ENCODE assay signal across 8 cellular contexts in genomic region chr16:89602273-89602951, GRCh38. TPM values are rescaled to one million over a fixed set of nuclear protein-coding genes. Genes with fewer than 3 reads are reported as not detected.
DNase-seq lines count a peak whose midpoint lies in the region; ATAC-seq and TF ChIP-seq lines count a peak whose summit lies in the region.

No MANE protein-coding gene starts in this region.

- peak; percentile 72 for DNase-seq in AG04450 (ENCODE audit: low read depth, low spot score)
- peak in 3 of 5 experiments; percentile 50 to 58 (median 52) for DNase-seq in T-helper 2 cell
- peak; percentile 93 for DNase-seq in amniotic epithelial cell (ENCODE audit: low read depth)
- DNase-seq in left colon, result no peak
- peak; percentile 68 for DNase-seq in stimulated activated CD8-positive, alpha-beta memory T cell treated with anti-CD3 and anti-CD28 coated beads, Interleukin-12 subunit alpha, Interleukin-12 subunit beta, amount 100 ng/mL, for 4 hours (ENCODE audit: low read depth)

- H3K27ac ChIP-seq in AG04450 (ENCODE audit: low read depth, low read length) (peak overlapping the region; percentile 77), HEK293 (ENCODE audit: extremely low read depth, low read depth, low read length) (no peak overlapping the region)

- no peaks in the 10 kb centered on the region; the same call in 1 of the 2 replicates for H3K9me3 ChIP-seq in AG04450 (ENCODE audit: control insufficient read depth, insufficient read depth, low read length)
- H3K9me3 ChIP-seq in HEK293 (ENCODE audit: control insufficient read depth, insufficient read depth, low read depth, low read length), result no peaks in the 10 kb centered on the region

- CTCF ChIA-PET in AG04450 (lab: Charles Lee), result interaction anchor here (0.7 kb wide), 1 partner anchor 14 kb away, joined by 3 read pairs; no protein-coding TSS in a partner anchor
- CTCF ChIA-PET in HEK293 (lab: Yijun Ruan, JAX), result interaction anchor here (0.6 to 1.6 kb wide), 3 partner anchors 12 to 435 kb away, joined by 3 to 4 read pairs (median 3); no protein-coding TSS in a partner anchor

- no peaks in the 10 kb centered on the region for H3K36me3 ChIP-seq in HEK293 (ENCODE audit: control insufficient read depth in 2 of 2, insufficient read depth in 1 of 2, low read length in 2 of 2)

- POLR2A ChIA-PET in AG04450 (lab: Yijun Ruan, JAX) (interaction anchor here (0.6 to 1.9 kb wide), 6 partner anchors 13 to 38 kb away, joined by 3 to 17 read pairs (median 4); partner anchors contain the start of gene CPNE7), HEK293 (lab: Yijun Ruan, JAX) (interaction anchor here (0.8 to 1.7 kb wide), 3 partner anchors 37 to 98 kb away, joined by 4 read pairs; partner anchors contain the start of gene CDK10)

- TF ChIP-seq CTCF in AG04450 (IDR thresholded peaks at IDR 0.05; ENCODE audit: low read depth, low read length) (0 out of 2 replicates have a peak, but pooled peaks have one; percentile 12), HEK293 (tag by site-specific recombination; IDR thresholded peaks at IDR 0.05) (no peak)

- H3K4me3 ChIP-seq in AG04450 (ENCODE audit: low read depth, low read length), result peak overlapping the region; percentile 22
- no peak overlapping the region; the same call in 1 of the 2 replicates for H3K4me3 ChIP-seq in HEK293 (ENCODE audit: low read depth, low read length)

- no peaks in the 10 kb centered on the region for H3K4me1 ChIP-seq in HEK293 (ENCODE audit: control insufficient read depth, insufficient read depth, low read length)

- intact Hi-C loops in left colon (cut with DNase I, micrococcal nuclease), result no loop called here

- ATAC-seq in left colon, result peak; percentile 33
- no peak for ATAC-seq in HG03442 (IDR thresholded peaks at IDR 0.05; ENCODE audit: unreplicated experiment)
- no peak for ATAC-seq in GM18520 (IDR thresholded peaks at IDR 0.05; ENCODE audit: unreplicated experiment)

- H3K27me3 ChIP-seq in AG04450 (ENCODE audit: control insufficient read depth, insufficient read depth, low read length), result no peaks in the 10 kb centered on the region

TF ChIP-seq in HEK293, 187 proteins besides CTCF, POLR2A, EP300 and RAD21 (continues in another document):
- TF ChIP-seq KLF16 (tag by site-specific recombination; IDR thresholded peaks at IDR 0.05) (no peak), HOXA7 (CRISPR knock-in tag; IDR thresholded peaks at IDR 0.05; ENCODE audit: borderline replicate concordance) (no peak), ELK4 (IDR thresholded peaks at IDR 0.05; ENCODE audit: borderline replicate concordance, low read depth, low read length) (no peak), ZNF785 (tag by site-specific recombination; IDR thresholded peaks at IDR 0.05) (no peak), ZNF555 (tag by site-specific recombination; conservative IDR thresholded peaks at IDR 0.05) (no peak), ZNF114 (tag by site-specific recombination; IDR thresholded peaks at IDR 0.05) (no peak), ZNF610 (tag by site-specific recombination; IDR thresholded peaks at IDR 0.05; ENCODE audit: borderline replicate concordance) (no peak), ZNF10 (tag by site-specific recombination; IDR thresholded peaks at IDR 0.05) (0 out of 2 replicates have a peak, but pooled peaks have one; percentile 30), ZNF184 (tag by site-specific recombination; IDR thresholded peaks at IDR 0.05) (no peak), ZNF658 (tag by site-specific recombination; IDR thresholded peaks at IDR 0.05) (no peak), EGR2 (tag by site-specific recombination; IDR thresholded peaks at IDR 0.05; ENCODE audit: low read depth) (peak; percentile 94), BCL6B (tag by site-specific recombination; IDR thresholded peaks at IDR 0.05) (no peak), ZSCAN16 (tag by site-specific recombination; IDR thresholded peaks at IDR 0.05) (peak; percentile 90), ZBTB21 (tag by site-specific recombination; IDR thresholded peaks at IDR 0.05) (no peak), ZNF302 (tag by site-specific recombination; IDR thresholded peaks at IDR 0.05; ENCODE audit: low read depth) (no peak), ZEB2 (tag by site-specific recombination; IDR thresholded peaks at IDR 0.05) (peak; percentile 47; the same call in 1 of the 2 replicates), SP7 (tag by site-specific recombination; IDR thresholded peaks at IDR 0.05) (0 out of 2 replicates have a peak, but pooled peaks have one; percentile 39), ZNF768 (tag by site-specific recombination; IDR thresholded peaks at IDR 0.05) (no peak; the same call in 1 of the 2 replicates), ZNF777 (tag by site-specific recombination; IDR thresholded peaks at IDR 0.05; ENCODE audit: borderline replicate concordance) (no peak), PBX3 (CRISPR knock-in tag; IDR thresholded peaks at IDR 0.05) (no peak), ZNF664 (tag by site-specific recombination; IDR thresholded peaks at IDR 0.05) (no peak), ZNF660 (tag by site-specific recombination; IDR thresholded peaks at IDR 0.05) (no peak), ZNF830 (tag by site-specific recombination; IDR thresholded peaks at IDR 0.05; ENCODE audit: low read depth) (no peak), YY2 (tag by site-specific recombination; IDR thresholded peaks at IDR 0.05) (no peak), ZXDB (tag by site-specific recombination; IDR thresholded peaks at IDR 0.05) (peak; percentile 58), ZNF19 (tag by site-specific recombination; IDR thresholded peaks at IDR 0.05; ENCODE audit: low read depth) (no peak), ZBTB7A (tag by site-specific recombination; IDR thresholded peaks at IDR 0.05; ENCODE audit: low read depth) (no peak), ZNF501 (tag by site-specific recombination; IDR thresholded peaks at IDR 0.05) (no peak), GFI1B (tag by site-specific recombination; IDR thresholded peaks at IDR 0.05) (no peak), ZNF366 (tag by site-specific recombination; conservative IDR thresholded peaks at IDR 0.05) (0 out of 2 replicates have a peak, but pooled peaks have one; percentile 16), ZNF174 (tag by site-specific recombination; IDR thresholded peaks at IDR 0.05) (no peak), ZBTB48 (tag by site-specific recombination; IDR thresholded peaks at IDR 0.05) (no peak), ZNF311 (tag by site-specific recombination; IDR thresholded peaks at IDR 0.05; ENCODE audit: borderline replicate concordance) (no peak), RBAK (tag by site-specific recombination; IDR thresholded peaks at IDR 0.05) (no peak), ZBTB17 (tag by site-specific recombination; IDR thresholded peaks at IDR 0.05) (peak; percentile 56)

RNA-seq across cellular contexts. Expression of gene DPEP1, which starts 11.0 kb away (rescaled TPM):
- polyA plus RNA-seq in AG04450 (2011; rRNA removed), result not detected in 2 replicates
- polyA minus RNA-seq in AG04450 (2011; rRNA and poly(A)+ RNA removed), result not detected in 2 replicates
- total RNA-seq in left colon, result 1 to 10 TPM in 1 of 2 donors, under 1 TPM in 1; 0.73 to 4.4 TPM

RNA-seq across cellular contexts. Expression of gene CPNE7, which starts 26.9 kb away (rescaled TPM):
- 7.5 and 10.6 TPM in 2 replicates for polyA plus RNA-seq in AG04450 (2011; rRNA removed)
- 4.0 and 5.9 TPM in 2 replicates for polyA minus RNA-seq in AG04450 (2011; rRNA and poly(A)+ RNA removed)
- total RNA-seq in left colon, result under 1 TPM; 0.73 to 0.92 TPM

RNA-seq across cellular contexts. Expression of gene RPL13, which starts 41.9 kb away (rescaled TPM):
- polyA plus RNA-seq in AG04450 (2011; rRNA removed), result 2,214 and 3,106 TPM in 2 replicates
- 696 and 824 TPM in 2 replicates for polyA minus RNA-seq in AG04450 (2011; rRNA and poly(A)+ RNA removed)
- total RNA-seq in left colon, result 1,000 to 10,000 TPM; 1,613 to 1,684 TPM

RNA-seq across cellular contexts. Expression of gene CHMP1A, which starts 55.1 kb away (rescaled TPM):
- polyA plus RNA-seq in AG04450 (2011; rRNA removed), result 53.5 and 66.8 TPM in 2 replicates
- 54.6 and 79.3 TPM in 2 replicates for polyA minus RNA-seq in AG04450 (2011; rRNA and poly(A)+ RNA removed)
- 100 to 1,000 TPM; 154 to 157 TPM for total RNA-seq in left colon

RNA-seq across cellular contexts. Expression of gene SPATA33, which starts 55.2 kb away (rescaled TPM):
- polyA plus RNA-seq in AG04450 (2011; rRNA removed), result 2.3 and 2.4 TPM in 2 replicates
- 1.9 and 3.2 TPM in 2 replicates for polyA minus RNA-seq in AG04450 (2011; rRNA and poly(A)+ RNA removed)
- total RNA-seq in left colon, result 1 to 10 TPM; 7.1 to 9.1 TPM

Comparison
In these comparisons a context has a peak if more than half of its experiments do, and no peak if none do; other contexts are left out.
1. DNase-seq: peak in AG04450 (single experiment), T-helper 2 cell (3 of 5), amniotic epithelial cell (single experiment) and stimulated activated CD8-positive, alpha-beta memory T cell treated with anti-CD3 and anti-CD28 coated beads, Interleukin-12 subunit alpha, Interleukin-12 subunit beta, amount 100 ng/mL, for 4 hours (single experiment); none in left colon (0 of 2).